20 cellular contexts compared by ENCODE assay signal in genomic region chr19:33997690-33998089, GRCh38.
DNase-seq lines count a peak whose midpoint lies in the region; ATAC-seq, FAIRE-seq and TF ChIP-seq lines count a peak whose summit lies in the region.
"Had no signal": no experiment of that assay in that cellular context is flagged by ENCODE, and none has a peak within 500 bp of the region (broad histone marks: within the 10 kb centered on the region; RNA-seq: fewer than 3 reads in every experiment).

No MANE protein-coding gene starts in this region.

- peak; percentile 9 to 27 (median 18) for TF ChIP-seq CTCF in right lobe of liver (IDR thresholded peaks at IDR 0.05)
- TF ChIP-seq CTCF in HepG2 (CRISPR knock-in tag; IDR thresholded peaks at IDR 0.05), result no peak
- TF ChIP-seq CTCF in Panc1 (IDR thresholded peaks at IDR 0.05), result peak; percentile 37; the same call in 1 of the 2 replicates
- TF ChIP-seq CTCF in fibroblast of mammary gland (conservative IDR thresholded peaks at IDR 0.05; ENCODE audit: control insufficient read depth, insufficient read depth, low read depth, low read length), result peak; percentile 19

- POLR2A ChIA-PET in HepG2 (lab: Yijun Ruan, JAX), result no interaction called here
- POLR2A ChIA-PET in Panc1 (lab: Charles Lee), result interaction anchor here (1.0 kb wide), 1 partner anchor 128 kb away, joined by 3 read pairs; no protein-coding TSS in a partner anchor

- H3K4me3 ChIP-seq in right lobe of liver, result no peak overlapping the region
- no peak overlapping the region for H3K4me3 ChIP-seq in HepG2 (replicated peaks in 1 of 3; ENCODE audit: insufficient read depth in 1 of 3, low read depth in 2 of 3, low read length in 3 of 3)
- H3K4me3 ChIP-seq in Panc1 (ENCODE audit: low read depth in 2 of 2, low read length in 2 of 2), result no peak overlapping the region
- H3K4me3 ChIP-seq in fibroblast of mammary gland (ENCODE audit: control insufficient read depth, low read depth, low read length), result no peak overlapping the region
- H3K4me3 ChIP-seq: colonic mucosa, HAP-1 had no signal

- H2AFZ ChIP-seq in HepG2 (ENCODE audit: low read length), result no peak overlapping the region

- H3K36me3 ChIP-seq in right lobe of liver (no peaks in the 10 kb centered on the region), HepG2 (replicated peaks in 1 of 2; ENCODE audit: control insufficient read depth in 1 of 2, insufficient read depth in 2 of 2, low read length in 2 of 2) (no peaks in the 10 kb centered on the region), Panc1 (ENCODE audit: control insufficient read depth, insufficient read depth, low read length) (no peaks in the 10 kb centered on the region)
- H3K36me3 ChIP-seq: colonic mucosa, HAP-1 had no signal

- TF ChIP-seq RAD21 in HepG2 (CRISPR knock-in tag; IDR thresholded peaks at IDR 0.05), result no peak

- in situ Hi-C loops in HepG2 (cut with HindIII; ENCODE audit: extremely low pct_ligation_motif_present, low pct_unique_long_range_greater_than_20kb), result loop anchor here (5.0 kb wide), 1 partner anchor 220 kb away; no protein-coding TSS in a partner anchor
- in situ Hi-C loops in Panc1 (cut with HindIII; ENCODE audit: low pct_unique_long_range_greater_than_20kb, low sequenced_read_pairs), result no loop called here

- no peak for DNase-seq in right lobe of liver
- no peak for DNase-seq in HepG2 (ENCODE audit: low spot score)
- DNase-seq in Panc1 (ENCODE audit: low read depth, low spot score), result no peak
- DNase-seq in fibroblast of mammary gland (ENCODE audit: low read depth), result no peak
- DNase-seq in activated T-cell treated with anti-CD3 and anti-CD28 coated beads, Interleukin-2, amount 50 U/mL, for 48 hours, result no peak
- no peak for DNase-seq in SW480 (ENCODE audit: low spot score)
- no peak for DNase-seq in activated CD8-positive, alpha-beta memory T cell treated with anti-CD3 and anti-CD28 coated beads, Interleukin-2, amount 50 U/mL, for 4 hours
- DNase-seq in Kasumi-1 (lab: John Stamatoyannopoulos, UW), result no peak
- DNase-seq: activated CD8-positive, alpha-beta T cell treated with anti-CD3 and anti-CD28 coated beads, Interleukin-2, amount 10 ng/mL, durations not matched to agents 7 days and 5 days; amniotic stem cell; colonic mucosa; DMS 273 treated with DMSO at 0.1 percent for 48 hours; natural killer cell; NCI-H2081 treated with DMSO at 0.1 percent for 48 hours; RPMI8226; stimulated activated naive CD8-positive, alpha-beta T cell treated with anti-CD3 and anti-CD28 coated beads, Interleukin-15, amount 100 ng/mL, for 72 hours had no signal

- CTCF ChIA-PET in HepG2 (lab: Yijun Ruan, JAX; ENCODE audit: low intra/inter-chr PET ratio, low total read pairs), result interaction anchor here (2.2 to 4.2 kb wide), 2 partner anchors 202 to 219 kb away, joined by 20 to 55 read pairs; partner anchors contain the start of gene KCTD15
- CTCF ChIA-PET in Panc1 (lab: Charles Lee), result interaction anchor here (0.5 to 2.2 kb wide), 8 partner anchors 44 to 323 kb away, joined by 3 to 23 read pairs (median 4); no protein-coding TSS in a partner anchor

- TF ChIP-seq EP300 in HepG2 (IDR thresholded peaks at IDR 0.05; ENCODE audit: low read depth in 2 of 2, low read length in 2 of 2), result no peak
- TF ChIP-seq EP300 in HepG2 (CRISPR knock-in tag; IDR thresholded peaks at IDR 0.05; ENCODE audit: borderline replicate concordance), result no peak

- intact Hi-C loops in right lobe of liver (cut with DNase I), result no loop called here
- intact Hi-C loops in HepG2 (cut with micrococcal nuclease; ENCODE audit: unreplicated experiment), result loop anchor here (1.0 to 10.0 kb wide), 3 partner anchors 53 to 219 kb away; no protein-coding TSS in a partner anchor
- intact Hi-C loops in Panc1 (cut with micrococcal nuclease; ENCODE audit: unreplicated experiment), result loop anchor here (5.0 kb wide), 2 partner anchors 100 to 220 kb away; no protein-coding TSS in a partner anchor

- H3K27me3 ChIP-seq in right lobe of liver, result no peaks in the 10 kb centered on the region
- H3K27me3 ChIP-seq in HepG2 (ENCODE audit: control insufficient read depth in 1 of 2, insufficient read depth in 2 of 2, low read length in 2 of 2), result peaks cover 0 to 8% of the 10 kb centered on the region in 2 experiments; a peak in 2 of 5 replicates
- peaks cover 12% of the 10 kb centered on the region for H3K27me3 ChIP-seq in Panc1 (ENCODE audit: control insufficient read depth, insufficient read depth, low read length)
- H3K27me3 ChIP-seq: colonic mucosa had no signal

- no peaks in the 10 kb centered on the region for H3K79me2 ChIP-seq in HepG2 (ENCODE audit: insufficient read depth, low read length)

- no peaks in the 10 kb centered on the region for H4K20me1 ChIP-seq in HepG2 (ENCODE audit: insufficient read depth, low read length)

- no peaks in the 10 kb centered on the region for H3K9me3 ChIP-seq in right lobe of liver
- H3K9me3 ChIP-seq in HepG2 (ENCODE audit: low read length), result no peaks in the 10 kb centered on the region
- H3K9me3 ChIP-seq in Panc1 (ENCODE audit: control insufficient read depth, insufficient read depth, low read depth, low read length), result no peaks in the 10 kb centered on the region
- H3K9me3 ChIP-seq: colonic mucosa, HAP-1 had no signal

- WGBS in right lobe of liver (ENCODE audit: insufficient coverage, low coverage, low lambda C conversion rate, missing lambda C conversion rate), result 34% methylated on average over 2 of the region's 2 CpGs
- 0% methylated on average over 2 of the region's 2 CpGs for WGBS in HepG2 (ENCODE audit: low lambda C conversion rate)

- no peak overlapping the region for H3K27ac ChIP-seq in right lobe of liver
- H3K27ac ChIP-seq in HepG2 (ENCODE audit: extremely low read length, insufficient read depth, low read length), result no peak overlapping the region
- no peak overlapping the region for H3K27ac ChIP-seq in Panc1 (ENCODE audit: low read length)
- H3K27ac ChIP-seq: colonic mucosa, epithelial cell of prostate had no signal

- no peak for ATAC-seq in right lobe of liver
- no peak for ATAC-seq in HepG2
- ATAC-seq in Panc1, result no peak
- ATAC-seq: activated CD8-positive, alpha-beta T cell treated with anti-CD3 and anti-CD28 coated beads, Interleukin-2, amount 10 ng/mL, durations not matched to agents 7 days and 5 days; natural killer cell; stimulated activated naive CD8-positive, alpha-beta T cell treated with anti-CD3 and anti-CD28 coated beads, Interleukin-15, amount 100 ng/mL, for 72 hours; WTC11 had no signal

- no peak for TF ChIP-seq POLR2A in right lobe of liver (IDR thresholded peaks at IDR 0.05)
- TF ChIP-seq POLR2A in HepG2 (IDR thresholded peaks at IDR 0.05; ENCODE audit: insufficient read depth in 1 of 2, low read depth in 2 of 2, low read length in 2 of 2), result no peak

- no peak for FAIRE-seq in HepG2 (lab: Jason Lieb, UNC)
- FAIRE-seq: urothelium cell line had no signal

- H3K4me1 ChIP-seq in right lobe of liver, result no peaks in the 10 kb centered on the region
- no peaks in the 10 kb centered on the region for H3K4me1 ChIP-seq in HepG2 (ENCODE audit: insufficient read depth, low read length)
- peaks cover 6% of the 10 kb centered on the region for H3K4me1 ChIP-seq in Panc1 (ENCODE audit: control insufficient read depth, insufficient read depth, low read length)
- H3K4me1 ChIP-seq: colonic mucosa had no signal

- BruUV-seq in HepG2 (replicated peaks; lab: Mats Ljungman, UMichigan) (no TSS peak), Panc1 (replicated peaks; lab: Mats Ljungman, UMichigan) (no TSS peak)

- H3K9ac ChIP-seq in HepG2 (ENCODE audit: insufficient read depth, low read depth, low read length), result no peak overlapping the region

- H3K4me2 ChIP-seq in HepG2 (ENCODE audit: low read depth, low read length), result no peak overlapping the region

TF ChIP-seq in HepG2, 621 proteins besides CTCF, POLR2A, EP300 and RAD21:
- TF ChIP-seq ZFP82 (CRISPR knock-in tag; IDR thresholded peaks at IDR 0.05; ENCODE audit: borderline replicate concordance) (no peak), SUZ12 (IDR thresholded peaks at IDR 0.05; ENCODE audit: low read depth, low read length) (no peak), ZNF501 (CRISPR knock-in tag; IDR thresholded peaks at IDR 0.05) (no peak), ZNF101 (CRISPR knock-in tag; IDR thresholded peaks at IDR 0.05; ENCODE audit: borderline replicate concordance, low read depth) (no peak), ZNF33A (CRISPR knock-in tag; IDR thresholded peaks at IDR 0.05; ENCODE audit: borderline replicate concordance) (no peak), RARA (CRISPR knock-in tag; IDR thresholded peaks at IDR 0.05) (no peak), ZBTB8A (CRISPR knock-in tag; IDR thresholded peaks at IDR 0.05; ENCODE audit: borderline replicate concordance, low read depth) (no peak), GABPA (IDR thresholded peaks at IDR 0.05; ENCODE audit: low read depth, low read length) (no peak), GABPA (CRISPR knock-in tag; IDR thresholded peaks at IDR 0.05; ENCODE audit: low read depth) (no peak), ZBTB34 (CRISPR knock-in tag; IDR thresholded peaks at IDR 0.05) (no peak)
- TF ChIP-seq, protein P1, sequence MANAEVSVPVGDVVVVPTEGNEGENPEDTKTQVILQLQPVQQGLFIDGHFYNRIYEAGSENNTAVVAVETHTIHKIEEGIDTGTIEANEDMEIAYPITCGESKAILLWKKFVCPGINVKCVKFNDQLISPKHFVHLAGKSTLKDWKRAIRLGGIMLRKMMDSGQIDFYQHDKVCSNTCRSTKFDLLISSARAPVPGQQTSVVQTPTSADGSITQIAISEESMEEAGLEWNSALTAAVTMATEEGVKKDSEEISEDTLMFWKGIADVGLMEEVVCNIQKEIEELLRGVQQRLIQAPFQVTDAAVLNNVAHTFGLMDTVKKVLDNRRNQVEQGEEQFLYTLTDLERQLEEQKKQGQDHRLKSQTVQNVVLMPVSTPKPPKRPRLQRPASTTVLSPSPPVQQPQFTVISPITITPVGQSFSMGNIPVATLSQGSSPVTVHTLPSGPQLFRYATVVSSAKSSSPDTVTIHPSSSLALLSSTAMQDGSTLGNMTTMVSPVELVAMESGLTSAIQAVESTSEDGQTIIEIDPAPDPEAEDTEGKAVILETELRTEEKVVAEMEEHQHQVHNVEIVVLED (CRISPR knock-in tag; IDR thresholded peaks at IDR 0.05; ENCODE audit: borderline replicate concordance), result no peak

Comparison
In these comparisons a context has a peak if more than half of its experiments do, and no peak if none do; other contexts are left out.
1. intact Hi-C loops: an anchor here in HepG2 (1.0 to 10.0 kb wide) and Panc1 (5.0 kb wide); none called in right lobe of liver.